In genomic region chr11:131413217-131413616, GRCh38 we compare ENCODE assay signal across 26 cellular contexts. TPM values are rescaled to one million over a fixed set of nuclear protein-coding genes. Genes with fewer than 3 reads are reported as not detected.
"Had no signal": no experiment of that assay in that cellular context is flagged by ENCODE, and none has a peak within 500 bp of the region (broad histone marks: within the 10 kb centered on the region; RNA-seq: fewer than 3 reads in every experiment).

No MANE protein-coding gene starts in this region.

- DNase-seq: stimulated activated CD4-positive, alpha-beta T cell treated with anti-CD3 and anti-CD28 coated beads, Interleukin-2, amount 100 ng/mL, for 48 hours; stimulated activated CD4-positive, alpha-beta T cell treated with anti-CD3 and anti-CD28 coated beads, Interleukin-4, amount 100 ng/mL, for 1 hour; stimulated activated CD4-positive, alpha-beta T cell treated with anti-CD3 and anti-CD28 coated beads, Interleukin-4, amount 100 ng/mL, for 24 hours; stimulated activated CD4-positive, alpha-beta T cell treated with anti-CD3 and anti-CD28 coated beads, Interleukin-4, amount 100 ng/mL, for 4 hours; stimulated activated CD8-positive, alpha-beta memory T cell treated with anti-CD3 and anti-CD28 coated beads, Interleukin-4, amount 100 ng/mL, for 48 hours; stimulated activated naive B cell treated with anti-CD40 and anti-IgM and Interleukin-4, amounts not matched to agents 10 μg/mL and 1 μg/mL and 100 μg/mL, for 72 hours; stimulated activated naive CD4-positive, alpha-beta T cell; stimulated activated naive CD4-positive, alpha-beta T cell treated with Interleukin-2 at 50 U/mL for 16 hours; stimulated activated naive CD8-positive, alpha-beta T cell treated with anti-CD3 and anti-CD28 coated beads, Interleukin-15, amount 100 ng/mL, for 72 hours; stimulated activated naive CD8-positive, alpha-beta T cell treated with anti-CD3 and anti-CD28 coated beads, Interleukin-15, Interleukin-2, amounts not matched to agents 100 U/mL and 50 U/mL, for 24 hours; stomach; substantia nigra; testis; thyroid gland; tibial artery; transverse colon; trophoblast cell; upper lobe of left lung; upper lobe of right lung; uterus had no signal

- H3K27ac ChIP-seq: stomach, suprapubic skin, testis, thoracic aorta, thyroid gland, tibial artery, tibial nerve, transverse colon, upper lobe of left lung, upper lobe of right lung, uterus, vagina had no signal

- H3K4me1 ChIP-seq: stomach, thyroid gland, tibial artery, tibial nerve, transverse colon, upper lobe of left lung, upper lobe of right lung, uterus, vagina had no signal

- H3K9me3 ChIP-seq: stomach, suprapubic skin, testis, thoracic aorta, thyroid gland, tibial artery, tibial nerve, transverse colon, upper lobe of left lung, upper lobe of right lung, uterus, vagina had no signal

- H3K4me3 ChIP-seq: stomach, suprapubic skin, testis, thoracic aorta, thyroid gland, tibial artery, tibial nerve, transverse colon, upper lobe of left lung, upper lobe of right lung, uterus, vagina had no signal

- H3K27me3 ChIP-seq: stomach, suprapubic skin, testis, thyroid gland, tibial artery, tibial nerve, transverse colon, upper lobe of left lung, upper lobe of right lung, uterus, vagina had no signal

- ATAC-seq: stimulated activated effector memory CD8-positive, alpha-beta T cell treated with anti-CD3 and anti-CD28 coated beads, Interleukin-12 subunit alpha, Interleukin-12 subunit beta, amount 100 ng/mL, for 72 hours; stimulated activated memory B cell treated with anti-CD40 and anti-IgM and Interleukin-4, amounts not matched to agents 10 μg/mL and 1 μg/mL and 100 μg/mL, for 72 hours; stimulated activated naive B cell treated with anti-CD40 and anti-IgM and Interleukin-4, amounts not matched to agents 10 μg/mL and 1 μg/mL and 100 μg/mL, for 72 hours; stimulated activated naive CD8-positive, alpha-beta T cell treated with anti-CD3 and anti-CD28 coated beads, Interleukin-15, amount 100 ng/mL, for 72 hours; stimulated activated naive CD8-positive, alpha-beta T cell treated with anti-CD3 and anti-CD28 coated beads, Interleukin-15, Interleukin-2, amounts not matched to agents 100 U/mL and 50 U/mL, for 24 hours; upper lobe of right lung had no signal

- H3K36me3 ChIP-seq: stomach, suprapubic skin, thoracic aorta, thyroid gland, tibial artery, tibial nerve, transverse colon, upper lobe of left lung, upper lobe of right lung, uterus, vagina had no signal

RNA-seq across cellular contexts. Expression of gene NTM, which starts 42.8 kb away (rescaled TPM):
- total RNA-seq: thoracic aorta had no signal
